ENCODE assay signal across 16 cellular contexts in the genomic region with DNA sequence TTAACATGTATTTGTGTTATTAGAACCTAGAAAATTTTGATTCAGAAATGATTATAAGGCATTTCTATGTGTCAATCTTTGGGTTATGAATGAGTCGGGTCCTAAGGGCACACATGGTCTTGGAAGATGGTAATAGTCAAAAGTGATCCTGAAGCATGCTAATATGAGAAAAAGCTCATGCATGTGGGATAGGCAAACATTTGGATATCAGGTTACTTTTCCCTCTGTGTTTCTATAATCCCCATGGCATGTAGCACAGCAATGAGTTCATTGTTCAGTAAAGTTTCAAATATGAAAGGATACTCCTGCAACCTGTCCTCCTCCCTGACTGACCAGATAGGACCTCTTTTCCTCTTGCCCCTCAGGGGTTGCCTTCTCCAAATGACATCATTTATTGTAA.
"Had no signal": no experiment of that assay in that cellular context is flagged by ENCODE, and none has a peak within 500 bp of the region (broad histone marks: within the 10 kb centered on the region; RNA-seq: fewer than 3 reads in every experiment).

No MANE protein-coding gene starts in this region.

- DNase-seq: dermis blood vessel endothelial cell; effector CD4-positive, alpha-beta T cell; heart left ventricle; hippocampal formation; kidney glomerular epithelial cell; mesendoderm; naive B cell; occipital lobe; pancreas; right cardiac atrium; small intestine; stimulated activated CD4-positive, alpha-beta T cell treated with anti-CD3 and anti-CD28 coated beads, Interleukin-12 subunit alpha, Interleukin-12 subunit beta, amount 100 ng/mL, for 4 hours; stimulated activated naive CD4-positive, alpha-beta T cell; stomach; transverse colon had no signal

- H3K4me3 ChIP-seq: heart left ventricle, pancreas, stomach, thoracic aorta, transverse colon had no signal

- H3K9me3 ChIP-seq: heart left ventricle, pancreas, stomach, thoracic aorta, transverse colon had no signal

- H3K36me3 ChIP-seq: heart left ventricle, pancreas, stomach, thoracic aorta, transverse colon had no signal

- H3K27ac ChIP-seq: heart left ventricle, pancreas, stomach, thoracic aorta, transverse colon had no signal

- H3K4me1 ChIP-seq: heart left ventricle, pancreas, stomach, transverse colon had no signal

- H3K27me3 ChIP-seq: heart left ventricle, pancreas, stomach, transverse colon had no signal
